ENCODE assay signal across 22 cellular contexts in the genomic region with DNA sequence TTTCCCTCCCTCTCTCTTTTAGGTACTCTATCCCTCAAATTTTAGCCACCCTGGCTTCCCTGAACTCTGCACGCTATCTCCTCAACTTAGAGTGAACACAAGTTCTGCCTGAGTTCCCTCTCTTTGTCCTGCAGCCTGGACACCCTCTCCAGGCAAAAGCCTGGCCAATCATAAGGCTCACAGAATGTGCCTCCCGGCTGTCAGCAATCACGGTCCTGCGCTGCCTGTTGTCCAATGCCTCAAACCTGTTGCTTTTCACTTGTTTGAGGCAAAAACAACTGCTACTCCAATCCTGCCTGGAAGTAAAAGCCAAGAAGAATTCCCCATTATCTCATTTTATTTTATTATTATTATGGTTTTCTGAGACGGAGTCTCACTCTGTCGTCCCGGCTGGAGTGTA.
"Had no signal": no experiment of that assay in that cellular context is flagged by ENCODE, and none has a peak within 500 bp of the region (broad histone marks: within the 10 kb centered on the region; RNA-seq: fewer than 3 reads in every experiment).

No MANE protein-coding gene starts in this region.

- DNase-seq: activated CD4-positive, alpha-beta memory T cell treated with anti-CD3 and anti-CD28 coated beads for 36 hours; activated CD4-positive, alpha-beta T cell treated with anti-CD3 and anti-CD28 coated beads for 48 hours; activated naive CD4-positive, alpha-beta T cell treated with anti-CD3 and anti-CD28 coated beads for 36 hours; activated naive CD8-positive, alpha-beta T cell treated with anti-CD3 and anti-CD28 coated beads for 36 hours; activated T-cell treated with anti-CD3 and anti-CD28 coated beads, Interleukin-2, amount 50 U/mL, for 72 hours; body of pancreas; cortex of kidney; effector memory CD8-positive, alpha-beta T cell; hippocampal formation; kidney glomerular epithelial cell; lower lobe of right lung; naive B cell; nephron progenitor cell; nucleus accumbens; stimulated activated naive CD4-positive, alpha-beta T cell; T-helper 2 cell had no signal

- H3K27ac ChIP-seq: adrenal gland, body of pancreas, left lung, lower lobe of right lung, pancreas, right atrium auricular region, tibial nerve had no signal

- H3K27ac Mint-ChIP-seq: activated CD4-positive, alpha-beta memory T cell treated with anti-CD3 and anti-CD28 coated beads for 36 hours; activated naive CD4-positive, alpha-beta T cell treated with anti-CD3 and anti-CD28 coated beads for 36 hours; activated naive CD8-positive, alpha-beta T cell treated with anti-CD3 and anti-CD28 coated beads for 36 hours; activated T-cell treated with anti-CD3 and anti-CD28 coated beads, Interleukin-2, amount 50 U/mL, for 72 hours; effector memory CD8-positive, alpha-beta T cell; nephron progenitor cell had no signal

- H3K9me3 ChIP-seq: adrenal gland, body of pancreas, lower lobe of right lung, pancreas, right atrium auricular region had no signal

- H3K4me1 ChIP-seq: adrenal gland, body of pancreas, left lung, lower lobe of right lung, pancreas, right atrium auricular region, tibial nerve had no signal

- H3K4me1 Mint-ChIP-seq: naive B cell, nephron progenitor cell had no signal

- H3K9me3 Mint-ChIP-seq: activated CD4-positive, alpha-beta memory T cell treated with anti-CD3 and anti-CD28 coated beads for 36 hours; activated T-cell treated with anti-CD3 and anti-CD28 coated beads, Interleukin-2, amount 50 U/mL, for 72 hours; effector memory CD8-positive, alpha-beta T cell had no signal

- H3K36me3 Mint-ChIP-seq: activated CD4-positive, alpha-beta memory T cell treated with anti-CD3 and anti-CD28 coated beads for 36 hours; activated naive CD8-positive, alpha-beta T cell treated with anti-CD3 and anti-CD28 coated beads for 36 hours had no signal

- H3K4me3 Mint-ChIP-seq: activated CD4-positive, alpha-beta memory T cell treated with anti-CD3 and anti-CD28 coated beads for 36 hours; activated naive CD4-positive, alpha-beta T cell treated with anti-CD3 and anti-CD28 coated beads for 36 hours; activated naive CD8-positive, alpha-beta T cell treated with anti-CD3 and anti-CD28 coated beads for 36 hours; activated T-cell treated with anti-CD3 and anti-CD28 coated beads, Interleukin-2, amount 50 U/mL, for 72 hours; effector memory CD8-positive, alpha-beta T cell; naive B cell; nephron progenitor cell had no signal

- ATAC-seq: activated CD4-positive, CD25-positive, alpha-beta regulatory T cell treated with anti-CD3 and anti-CD28 coated beads, Interleukin-2, amount 50 U/mL, for 24 hours; activated T-cell treated with anti-CD3 and anti-CD28 coated beads, Interleukin-2, amount 50 U/mL, for 72 hours; body of pancreas; effector memory CD8-positive, alpha-beta T cell; left lung; lower lobe of right lung; pancreas had no signal

- H3K36me3 ChIP-seq: adrenal gland, left lung, lower lobe of right lung, pancreas, right atrium auricular region, tibial nerve had no signal

- H3K4me3 ChIP-seq: adrenal gland, body of pancreas, left lung, lower lobe of right lung, pancreas, right atrium auricular region, tibial nerve had no signal

- H3K27me3 ChIP-seq: body of pancreas, pancreas, right atrium auricular region had no signal
